Comparison of ENCODE assay signal across 23 cellular contexts in genomic region chr1:58401991-58402390, GRCh38.
DNase-seq lines count a peak whose midpoint lies in the region; ATAC-seq, FAIRE-seq and TF ChIP-seq lines count a peak whose summit lies in the region.
"Had no signal": no experiment of that assay in that cellular context is flagged by ENCODE, and none has a peak within 500 bp of the region (broad histone marks: within the 10 kb centered on the region; RNA-seq: fewer than 3 reads in every experiment).

No MANE protein-coding gene starts in this region.

- peak overlapping the region; percentile 63 for H4K91ac ChIP-seq in IMR-90 (ENCODE audit: insufficient read depth, low read depth, low read length)

- WGBS in IMR-90 (ENCODE audit: extremely low coverage in 2 of 2, insufficient read length in 1 of 2), 2 experiments = no CpG with 5 or more reads among the region's 6 CpGs
- 96% methylated on average over 2 of the region's 6 CpGs; no CpG with 5 or more reads in 1 of the 2 experiments for WGBS in mesodermal cell (ENCODE audit: insufficient coverage in 2 of 2), 2 experiments

- H3K9ac ChIP-seq in IMR-90 (ENCODE audit: low read depth, low read length) (no peak overlapping the region), endothelial cell of umbilical vein (replicated peaks; ENCODE audit: extremely low read depth, insufficient read depth, low read length) (no peak overlapping the region)

- H3K27ac ChIP-seq in IMR-90 (ENCODE audit: insufficient read depth, low read length) = 0 out of 2 replicates have a peak overlapping the region, but pooled peaks have one; percentile 3
- H3K27ac ChIP-seq in endothelial cell of umbilical vein (ENCODE audit: insufficient read depth, low read depth, low read length) = no peak overlapping the region
- H3K27ac ChIP-seq in mesodermal cell (ENCODE audit: low read depth, low read length, severe bottlenecking) = peak overlapping the region; percentile 29
- H3K27ac ChIP-seq: colonic mucosa, pancreas, spleen had no signal

- H2AFZ ChIP-seq in IMR-90 (replicated peaks; ENCODE audit: low read length, poor library complexity) (peak overlapping the region; percentile 87), endothelial cell of umbilical vein (ENCODE audit: low read depth, low read length) (peak overlapping the region; percentile 23)

- no peak for TF ChIP-seq POLR2A in IMR-90 (IDR thresholded peaks at IDR 0.05; ENCODE audit: low read depth, low read length)
- TF ChIP-seq POLR2A in endothelial cell of umbilical vein (IDR thresholded peaks at IDR 0.05; ENCODE audit: low read depth, low read length) = no peak

- H3K23ac ChIP-seq in IMR-90 (ENCODE audit: low read depth, low read length) = peak overlapping the region; percentile 75; the same call in 1 of the 2 replicates

- H3K9me3 ChIP-seq in IMR-90 (ENCODE audit: control insufficient read depth, insufficient read depth, low read length) (no peaks in the 10 kb centered on the region), endothelial cell of umbilical vein (replicated peaks; ENCODE audit: control insufficient read depth, insufficient read depth, low read length) (no peaks in the 10 kb centered on the region), mesodermal cell (ENCODE audit: control insufficient read depth, low read length) (no peaks in the 10 kb centered on the region)
- H3K9me3 ChIP-seq: colonic mucosa, pancreas, spleen had no signal

- H3K27me3 ChIP-seq in IMR-90 (ENCODE audit: control insufficient read depth, insufficient read depth, low read length) = no peaks in the 10 kb centered on the region; the same call in 1 of the 2 replicates
- peaks cover 0 to 2% of the 10 kb centered on the region in 2 experiments for H3K27me3 ChIP-seq in endothelial cell of umbilical vein (ENCODE audit: control insufficient read depth in 2 of 2, insufficient read depth in 2 of 2, low read length in 2 of 2)
- H3K27me3 ChIP-seq: colonic mucosa, pancreas, spleen had no signal

- intact Hi-C loops in IMR-90 (cut with micrococcal nuclease) (no loop called here), endothelial cell of umbilical vein (cut with micrococcal nuclease) (no loop called here)

- dilution Hi-C loops in IMR-90 (cut with HindIII; ENCODE audit: low sequenced_read_pairs, unreplicated experiment) (no loop called here), endothelial cell of umbilical vein (cut with MboI; ENCODE audit: extremely low pct_ligation_motif_present, low sequenced_read_pairs) (no loop called here)

- TF ChIP-seq RAD21 in IMR-90 (IDR thresholded peaks at IDR 0.05; ENCODE audit: low read length) = no peak

- H3K9me1 ChIP-seq in IMR-90 (ENCODE audit: insufficient read depth, low read length) (peaks cover 10% of the 10 kb centered on the region), endothelial cell of umbilical vein (replicated peaks; ENCODE audit: control insufficient read depth, extremely low read depth, insufficient read depth, low read length) (no peaks in the 10 kb centered on the region)

- peak overlapping the region; percentile 64 for H3K14ac ChIP-seq in IMR-90 (replicated peaks; ENCODE audit: low read depth, low read length)

- TF ChIP-seq CTCF in IMR-90 (conservative IDR thresholded peaks at IDR 0.05; ENCODE audit: low read depth, low read length) (no peak), endothelial cell of umbilical vein (IDR thresholded peaks at IDR 0.05; ENCODE audit: extremely low read depth in 1 of 2, insufficient read depth in 1 of 2, low read depth in 1 of 2, low read length in 2 of 2) (no peak)

- peak overlapping the region in 1 of 2 experiments; percentile 78; a peak in 2 of 4 replicates for H4K8ac ChIP-seq in IMR-90 (ENCODE audit: low read depth in 2 of 2, low read length in 2 of 2)

- H3K4me3 ChIP-seq in IMR-90 (ENCODE audit: insufficient read depth, low read depth, low read length) = no peak overlapping the region
- H3K4me3 ChIP-seq in endothelial cell of umbilical vein (replicated peaks in 1 of 3; ENCODE audit: insufficient read depth in 1 of 3, low read depth in 1 of 3, low read length in 3 of 3) = no peak overlapping the region
- H3K4me3 ChIP-seq in mesodermal cell (ENCODE audit: extremely low read depth, insufficient read depth, low read length, poor library complexity, severe bottlenecking) = no peak overlapping the region
- H3K4me3 ChIP-seq: colonic mucosa, lung, pancreas, spleen had no signal

- H4K20me1 ChIP-seq in IMR-90 (ENCODE audit: insufficient read depth, low read length) (no peaks in the 10 kb centered on the region), endothelial cell of umbilical vein (replicated peaks; ENCODE audit: control insufficient read depth, extremely low read depth, insufficient read depth, low read length) (no peaks in the 10 kb centered on the region)

- no peak overlapping the region for H4K5ac ChIP-seq in IMR-90 (ENCODE audit: low read depth, low read length)

- BruUV-seq in IMR-90 (replicated peaks; lab: Mats Ljungman, UMichigan) = no TSS peak
- BruUV-seq in endothelial cell of umbilical vein (replicated peaks; lab: Mats Ljungman, UMichigan) = no TSS peak

- no peak overlapping the region for H3K18ac ChIP-seq in IMR-90 (ENCODE audit: low read depth, low read length)

- no peaks in the 10 kb centered on the region for H3K79me1 ChIP-seq in IMR-90 (ENCODE audit: low read depth in 1 of 2, low read length in 2 of 2)

- CTCF ChIA-PET in IMR-90 (lab: Yijun Ruan, JAX) = no interaction called here
- CTCF ChIA-PET in endothelial cell of umbilical vein (lab: Charles Lee) = no interaction called here

- FAIRE-seq in endothelial cell of umbilical vein (lab: Jason Lieb, UNC) = no peak
- FAIRE-seq: GM12891, HepG2, pancreas had no signal

- peak overlapping the region; percentile 85 for H2AK9ac ChIP-seq in IMR-90 (replicated peaks; ENCODE audit: low read depth, low read length, poor library complexity)

- no peaks in the 10 kb centered on the region for H3K79me2 ChIP-seq in endothelial cell of umbilical vein (ENCODE audit: control insufficient read depth, insufficient read depth, low read length)

- peaks cover 4% of the 10 kb centered on the region for H3K4me1 ChIP-seq in IMR-90 (ENCODE audit: control insufficient read depth, insufficient read depth, low read length)
- H3K4me1 ChIP-seq in endothelial cell of umbilical vein (ENCODE audit: control insufficient read depth, extremely low read depth, insufficient read depth, low read length) = no peaks in the 10 kb centered on the region
- peaks cover 21% of the 10 kb centered on the region for H3K4me1 ChIP-seq in mesodermal cell (ENCODE audit: control insufficient read depth, insufficient read depth, low read length, poor library complexity, severe bottlenecking)
- H3K4me1 ChIP-seq: colonic mucosa, pancreas, spleen had no signal

- peak overlapping the region; percentile 79; the same call in 1 of the 3 replicates for H2BK15ac ChIP-seq in IMR-90 (ENCODE audit: low read depth, low read length)

- in situ Hi-C loops in IMR-90 (cut with MboI; ENCODE audit: low sequenced_read_pairs) = no loop called here

- peak overlapping the region; percentile 68; the same call in 1 of the 2 replicates for H3K4ac ChIP-seq in IMR-90 (ENCODE audit: low read depth, low read length)

- POLR2A ChIA-PET in IMR-90 (lab: Charles Lee; ENCODE audit: unreplicated experiment) (no interaction called here), endothelial cell of umbilical vein (lab: Charles Lee) (no interaction called here)

- peak overlapping the region; percentile 91 for H2BK20ac ChIP-seq in IMR-90 (ENCODE audit: low read depth, low read length)

- no peaks in the 10 kb centered on the region for H3K36me3 ChIP-seq in IMR-90 (ENCODE audit: control insufficient read depth, insufficient read depth, low read length)
- H3K36me3 ChIP-seq in endothelial cell of umbilical vein (ENCODE audit: control insufficient read depth in 2 of 2, extremely low read depth in 1 of 2, insufficient read depth in 2 of 2, low read length in 2 of 2) = no peaks in the 10 kb centered on the region
- no peaks in the 10 kb centered on the region for H3K36me3 ChIP-seq in mesodermal cell (ENCODE audit: control insufficient read depth, insufficient read depth, low read length)
- H3K36me3 ChIP-seq: colonic mucosa, pancreas, spleen had no signal

- H2BK120ac ChIP-seq in IMR-90 (ENCODE audit: low read depth, low read length) = peak overlapping the region; percentile 88

- ATAC-seq in IMR-90 (ENCODE audit: low read depth) = peak; percentile 22; the same call in 1 of the 2 replicates
- ATAC-seq in HG02870 (IDR thresholded peaks at IDR 0.05; ENCODE audit: unreplicated experiment) = no peak
- no peak for ATAC-seq in HG03432 (IDR thresholded peaks at IDR 0.05; ENCODE audit: unreplicated experiment)
- no peak for ATAC-seq in HG03442 (IDR thresholded peaks at IDR 0.05; ENCODE audit: unreplicated experiment)
- ATAC-seq: activated CD8-positive, alpha-beta T cell treated with anti-CD3 and anti-CD28 coated beads for 36 hours; activated T-cell treated with anti-CD3 and anti-CD28 coated beads, Interleukin-2, amount 50 U/mL, for 4 hours; HepG2; naive thymus-derived CD4-positive, alpha-beta T cell; pancreas had no signal

- H3K56ac ChIP-seq in IMR-90 (ENCODE audit: extremely low read depth, insufficient read depth, low read length) = no peak overlapping the region

- peak overlapping the region; percentile 21 for H2BK5ac ChIP-seq in IMR-90 (ENCODE audit: low read depth, low read length, poor library complexity, severe bottlenecking)

- H3K4me2 ChIP-seq in IMR-90 (ENCODE audit: low read depth, low read length) (peak overlapping the region; percentile 41), endothelial cell of umbilical vein (ENCODE audit: insufficient read depth, low read length) (no peak overlapping the region)

- H2AK5ac ChIP-seq in IMR-90 (ENCODE audit: low read depth, low read length) = no peak overlapping the region

- DNase-seq in DMS 273 treated with DMSO at 0.1 percent for 48 hours (lab: John Stamatoyannopoulos, UW) (peak; percentile 61), IMR-90 (no peak), endothelial cell of umbilical vein (ENCODE audit: low read depth, low spot score) (peak; percentile 26), NCI-H128 (lab: John Stamatoyannopoulos, UW; ENCODE audit: unreplicated experiment) (no peak)
- DNase-seq: activated B cell treated with CpG ODN at 0.5 μM for 24 hours; activated CD8-positive, alpha-beta T cell treated with anti-CD3 and anti-CD28 coated beads for 36 hours; activated naive CD4-positive, alpha-beta T cell treated with anti-CD3 and anti-CD28 coated beads, Interleukin-2, amount 10 ng/mL, durations not matched to agents 7 days and 5 days; activated T-cell treated with anti-CD3 and anti-CD28 coated beads, Interleukin-2, amount 50 U/mL, for 4 hours; AML-193; colonic mucosa; GF-D8; naive thymus-derived CD4-positive, alpha-beta T cell; NCI-H510A treated with DMSO at 0.1 percent for 48 hours; OCI-M1; pancreas; spleen had no signal

TF ChIP-seq in IMR-90, 13 proteins besides CTCF, POLR2A, EP300 and RAD21 (continues in another document):
- TF ChIP-seq RCOR1 (IDR thresholded peaks at IDR 0.05; ENCODE audit: insufficient replicate concordance, low read length) (no peak), BHLHE40 (IDR thresholded peaks at IDR 0.05; ENCODE audit: low read depth, low read length) (no peak), RFX5 (IDR thresholded peaks at IDR 0.05; ENCODE audit: low read depth, low read length) (no peak)

TF ChIP-seq in endothelial cell of umbilical vein, 7 proteins besides CTCF, POLR2A, EP300 and RAD21 (continues in another document):
- no peak for TF ChIP-seq MAX (IDR thresholded peaks at IDR 0.05; ENCODE audit: insufficient read depth, insufficient read length)

Comparison
In these comparisons a context has a peak if more than half of its experiments do, and no peak if none do; other contexts are left out.
1. DNase-seq: peak in DMS 273 treated with DMSO at 0.1 percent for 48 hours (single experiment) and endothelial cell of umbilical vein (single experiment); none in IMR-90 (single experiment) and NCI-H128 (single experiment).